In genomic region chrX:8684201-8684600, GRCh38 we compare ENCODE assay signal across 16 cellular contexts. TPM values are rescaled to one million over a fixed set of nuclear protein-coding genes. Genes with fewer than 3 reads are reported as not detected.
"Had no signal": no experiment of that assay in that cellular context is flagged by ENCODE, and none has a peak within 500 bp of the region (broad histone marks: within the 10 kb centered on the region; RNA-seq: fewer than 3 reads in every experiment).

No MANE protein-coding gene starts in this region.

- H3K4me3 Mint-ChIP-seq: activated B cell treated with CpG ODN at 0.5 μM for 24 hours; activated CD4-positive, alpha-beta T cell treated with anti-CD3 and anti-CD28 coated beads, Interleukin-2, amount 10 ng/mL, durations not matched to agents 24 days and 14 days; activated naive CD8-positive, alpha-beta T cell treated with anti-CD3 and anti-CD28 coated beads, Interleukin-2, amount 50 U/mL, for 24 hours; activated T-helper 1 cell treated with anti-CD3 and anti-CD28 coated beads, Interleukin-12 subunit alpha, Interleukin-12 subunit beta, Interleukin-2, Interleukin-4 antibody, amounts not matched to agents 30 ng/mL and 10 ng/mL and 1 ng/mL, durations not matched to agents 14 hours and 24 hours and 36 hours had no signal

- H3K9me3 Mint-ChIP-seq: activated B cell treated with CpG ODN at 0.5 μM for 24 hours; activated CD4-positive, alpha-beta T cell treated with anti-CD3 and anti-CD28 coated beads, Interleukin-2, amount 10 ng/mL, durations not matched to agents 24 days and 14 days; activated naive CD8-positive, alpha-beta T cell treated with anti-CD3 and anti-CD28 coated beads, Interleukin-2, amount 50 U/mL, for 24 hours; activated T-helper 1 cell treated with anti-CD3 and anti-CD28 coated beads, Interleukin-12 subunit alpha, Interleukin-12 subunit beta, Interleukin-2, Interleukin-4 antibody, amounts not matched to agents 30 ng/mL and 10 ng/mL and 1 ng/mL, durations not matched to agents 14 hours and 24 hours and 36 hours had no signal

- H3K4me3 ChIP-seq: coronary artery, gastroesophageal sphincter, sigmoid colon, suprapubic skin, upper lobe of left lung had no signal

- H3K9me3 ChIP-seq: gastroesophageal sphincter, sigmoid colon, suprapubic skin, upper lobe of left lung had no signal

- H3K27me3 ChIP-seq: gastroesophageal sphincter, sigmoid colon, suprapubic skin, upper lobe of left lung had no signal

- H3K36me3 ChIP-seq: gastroesophageal sphincter, sigmoid colon, suprapubic skin, upper lobe of left lung had no signal

- H3K27me3 Mint-ChIP-seq: activated CD4-positive, alpha-beta T cell treated with anti-CD3 and anti-CD28 coated beads, Interleukin-2, amount 10 ng/mL, durations not matched to agents 24 days and 14 days had no signal

- H3K27ac Mint-ChIP-seq: activated B cell treated with CpG ODN at 0.5 μM for 24 hours; activated CD4-positive, alpha-beta T cell treated with anti-CD3 and anti-CD28 coated beads, Interleukin-2, amount 10 ng/mL, durations not matched to agents 24 days and 14 days; activated naive CD8-positive, alpha-beta T cell treated with anti-CD3 and anti-CD28 coated beads, Interleukin-2, amount 50 U/mL, for 24 hours; activated T-helper 1 cell treated with anti-CD3 and anti-CD28 coated beads, Interleukin-12 subunit alpha, Interleukin-12 subunit beta, Interleukin-2, Interleukin-4 antibody, amounts not matched to agents 30 ng/mL and 10 ng/mL and 1 ng/mL, durations not matched to agents 14 hours and 24 hours and 36 hours; progenitor cell of endocrine pancreas had no signal

- FAIRE-seq: TTC549 had no signal

- H3K4me1 ChIP-seq: gastroesophageal sphincter, sigmoid colon, suprapubic skin, upper lobe of left lung had no signal

- H3K27ac ChIP-seq: coronary artery, gastroesophageal sphincter, sigmoid colon, suprapubic skin, upper lobe of left lung had no signal

- DNase-seq: activated B cell treated with CpG ODN at 0.5 μM for 24 hours; activated CD4-positive, alpha-beta T cell treated with anti-CD3 and anti-CD28 coated beads, Interleukin-2, amount 10 ng/mL, durations not matched to agents 24 days and 14 days; activated naive CD4-positive, alpha-beta T cell; activated naive CD8-positive, alpha-beta T cell treated with anti-CD3 and anti-CD28 coated beads, Interleukin-2, amount 50 U/mL, for 24 hours; caudate nucleus; effector CD8-positive, alpha-beta T cell; sigmoid colon; stimulated activated naive CD8-positive, alpha-beta T cell treated with anti-CD3 and anti-CD28 coated beads, Interleukin-15, Interleukin-2, amounts not matched to agents 100 U/mL and 50 U/mL, for 24 hours; upper lobe of left lung had no signal

- H3K4me1 Mint-ChIP-seq: activated B cell treated with CpG ODN at 0.5 μM for 24 hours; activated CD4-positive, alpha-beta T cell treated with anti-CD3 and anti-CD28 coated beads, Interleukin-2, amount 10 ng/mL, durations not matched to agents 24 days and 14 days; activated naive CD8-positive, alpha-beta T cell treated with anti-CD3 and anti-CD28 coated beads, Interleukin-2, amount 50 U/mL, for 24 hours had no signal

RNA-seq across cellular contexts. Expression of gene ANOS1, which starts 47.7 kb away (rescaled TPM):
- total RNA-seq: activated CD4-positive, alpha-beta T cell treated with anti-CD3 and anti-CD28 coated beads, Interleukin-2, amount 10 ng/mL, durations not matched to agents 24 days and 14 days; activated T-helper 1 cell treated with anti-CD3 and anti-CD28 coated beads, Interleukin-12 subunit alpha, Interleukin-12 subunit beta, Interleukin-2, Interleukin-4 antibody, amounts not matched to agents 30 ng/mL and 10 ng/mL and 1 ng/mL, durations not matched to agents 14 hours and 24 hours and 36 hours; T-helper 1 cell treated with Interleukin-12 subunit alpha and Interleukin-12 subunit beta and Interleukin-4 antibody, amounts not matched to agents 30 ng/mL and 1 ng/mL, for 36 hours had no signal
